8 cellular contexts compared by ENCODE assay signal in the genomic region with DNA sequence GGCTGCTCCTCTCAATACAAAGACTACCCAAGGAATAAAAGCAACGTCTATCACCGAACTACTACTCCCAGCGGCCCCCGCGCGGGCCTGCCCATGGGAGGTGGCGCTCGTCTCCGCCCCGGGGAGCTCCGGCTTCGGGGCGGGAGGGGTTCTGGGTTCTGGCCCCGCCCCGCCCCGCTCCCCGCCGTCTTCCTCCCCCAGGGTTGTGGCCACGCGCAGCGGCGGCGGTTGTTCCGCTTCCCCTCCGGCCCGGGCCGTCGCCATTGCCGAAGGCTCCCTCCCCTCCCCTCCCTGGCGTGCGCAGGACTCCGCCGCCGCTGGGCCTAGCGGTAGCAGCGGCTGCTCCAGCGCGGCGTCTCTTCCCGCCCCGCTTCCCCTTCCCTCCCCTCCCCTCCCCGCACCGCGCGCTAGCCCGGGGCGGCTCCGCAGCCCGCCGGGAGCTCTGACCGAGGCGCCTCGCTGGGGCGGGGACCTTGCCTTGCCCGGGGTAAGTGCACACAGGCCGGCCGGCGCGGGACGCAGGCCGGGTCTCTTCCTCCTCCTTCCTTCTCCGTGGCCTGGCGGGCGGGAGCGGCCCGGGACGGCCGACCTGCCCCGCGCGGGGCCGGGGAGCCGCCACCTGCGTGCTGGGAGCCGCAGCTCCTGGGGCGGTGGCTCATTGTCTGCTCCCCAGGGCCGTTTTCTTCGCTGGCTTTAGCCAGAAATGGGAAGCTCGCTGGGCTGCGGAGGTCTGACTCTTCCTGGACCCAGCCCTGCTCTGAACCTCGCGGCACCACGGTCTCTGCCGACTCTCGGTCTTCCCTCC. TPM values are rescaled to one million over a fixed set of nuclear protein-coding genes. Genes with fewer than 3 reads are reported as not detected.
DNase-seq lines count a peak whose midpoint lies in the region; ATAC-seq and TF ChIP-seq lines count a peak whose summit lies in the region.

Gene PAK2 (plus strand): TSS at position 187 of the 805 bp plus-strand sequence. CDS start 42,790 bp downstream, outside the sequence.

- H3K36me3 Mint-ChIP-seq in endodermal cell (ENCODE audit: low read depth): peaks cover 24% of the 10 kb centered on the region

- peaks cover 4% of the 10 kb centered on the region for H3K4me1 Mint-ChIP-seq in endodermal cell

- ATAC-seq in GM21515 (IDR thresholded peaks at IDR 0.05; ENCODE audit: unreplicated experiment) (peak; percentile 88), IMR-90 (ENCODE audit: low read depth) (peak; percentile 96)

- no peak for TF ChIP-seq CTCF in IMR-90 (conservative IDR thresholded peaks at IDR 0.05; ENCODE audit: low read depth, low read length)
- TF ChIP-seq CTCF in OCI-LY3 (IDR thresholded peaks at IDR 0.05; ENCODE audit: low read depth, low read length): no peak
- TF ChIP-seq CTCF in endodermal cell (conservative IDR thresholded peaks at IDR 0.05): peak; percentile 27

- peak within 1 kb of the TSS; percentile 96 for H3K4me2 ChIP-seq in IMR-90 (ENCODE audit: low read depth, low read length)
- peak within 1 kb of the TSS; percentile 87 for H3K4me2 ChIP-seq in OCI-LY3 (ENCODE audit: low read length)
- peak within 1 kb of the TSS; percentile 37 for H3K4me2 ChIP-seq in mesendoderm (ENCODE audit: low read length)

- H2BK20ac ChIP-seq in IMR-90 (ENCODE audit: low read depth, low read length): no peak within 1 kb of the TSS

- H4K8ac ChIP-seq in IMR-90 (ENCODE audit: low read depth in 2 of 2, low read length in 2 of 2) (peak within 1 kb of the TSS; percentile 69 to 76; a peak in 2 of 4 replicates), mesendoderm (ENCODE audit: low read depth, low read length) (peak within 1 kb of the TSS; percentile 96)

- H3K18ac ChIP-seq in IMR-90 (ENCODE audit: low read depth, low read length): peak within 1 kb of the TSS; percentile 94
- peak within 1 kb of the TSS; percentile 91 for H3K18ac ChIP-seq in mesendoderm (ENCODE audit: low read length)

- dilution Hi-C loops in IMR-90 (cut with HindIII; ENCODE audit: low sequenced_read_pairs, unreplicated experiment): no loop called here

- no peaks in the 10 kb centered on the region for H3K27me3 ChIP-seq in IMR-90 (ENCODE audit: control insufficient read depth, insufficient read depth, low read length)
- no peaks in the 10 kb centered on the region for H3K27me3 ChIP-seq in OCI-LY3 (ENCODE audit: low read depth, low read length)
- H3K27me3 ChIP-seq in endodermal cell (ENCODE audit: control insufficient read depth, insufficient read depth, low read length, poor library complexity, severe bottlenecking): no peaks in the 10 kb centered on the region
- no peaks in the 10 kb centered on the region for H3K27me3 ChIP-seq in mesendoderm (ENCODE audit: insufficient read depth, low read length, poor library complexity)

- H3K79me1 ChIP-seq in IMR-90 (ENCODE audit: low read depth in 1 of 2, low read length in 2 of 2) (peaks cover 0 to 20% of the 10 kb centered on the region in 2 experiments; a peak in 2 of 4 replicates), mesendoderm (ENCODE audit: low read length) (peaks cover 6% of the 10 kb centered on the region)

- H4K91ac ChIP-seq in IMR-90 (ENCODE audit: insufficient read depth, low read depth, low read length): peak within 1 kb of the TSS; percentile 72

- H3K9ac ChIP-seq in IMR-90 (ENCODE audit: low read depth, low read length) (peak within 1 kb of the TSS; percentile 97), OCI-LY3 (ENCODE audit: low read length) (peak within 1 kb of the TSS; percentile 95), endodermal cell (ENCODE audit: extremely low read depth, low read length, poor library complexity, severe bottlenecking) (peak within 1 kb of the TSS; percentile 94), mesendoderm (ENCODE audit: low read length) (peak within 1 kb of the TSS; percentile 99)

- H3K27ac ChIP-seq in IMR-90 (ENCODE audit: insufficient read depth, low read length): peak within 1 kb of the TSS; percentile 91
- peak within 1 kb of the TSS; percentile 86 for H3K27ac ChIP-seq in OCI-LY3 (ENCODE audit: low read length)
- H3K27ac ChIP-seq in endodermal cell (ENCODE audit: low read depth, low read length): peak within 1 kb of the TSS; percentile 95
- peak within 1 kb of the TSS; percentile 98 for H3K27ac ChIP-seq in mesendoderm (ENCODE audit: low read depth, low read length)

- peak within 1 kb of the TSS; percentile 11; the same call in 1 of the 2 replicates for H2AK5ac ChIP-seq in IMR-90 (ENCODE audit: low read depth, low read length)
- no peak within 1 kb of the TSS for H2AK5ac ChIP-seq in mesendoderm (ENCODE audit: low read length)

- peak within 1 kb of the TSS; percentile 99 for H3K27ac Mint-ChIP-seq in endodermal cell

- peak within 1 kb of the TSS; percentile 71 for H2BK120ac ChIP-seq in IMR-90 (ENCODE audit: low read depth, low read length)
- H2BK120ac ChIP-seq in mesendoderm (ENCODE audit: low read depth, low read length): no peak within 1 kb of the TSS

- TF ChIP-seq POLR2A in IMR-90 (IDR thresholded peaks at IDR 0.05; ENCODE audit: low read depth, low read length): peak; percentile 73

- peaks cover 11% of the 10 kb centered on the region for H3K9me3 Mint-ChIP-seq in endodermal cell

- no peaks in the 10 kb centered on the region for H3K36me3 ChIP-seq in IMR-90 (ENCODE audit: control insufficient read depth, insufficient read depth, low read length)
- peaks cover 12% of the 10 kb centered on the region for H3K36me3 ChIP-seq in OCI-LY3 (replicated peaks; ENCODE audit: low read depth, low read length)
- H3K36me3 ChIP-seq in endodermal cell (ENCODE audit: control insufficient read depth, insufficient read depth, low read length): peaks cover 10% of the 10 kb centered on the region
- H3K36me3 ChIP-seq in mesendoderm (ENCODE audit: control insufficient read depth, insufficient read depth, low read length): no peaks in the 10 kb centered on the region

- no TSS peak for BruUV-seq in IMR-90 (replicated peaks; lab: Mats Ljungman, UMichigan)

- CTCF ChIA-PET in IMR-90 (lab: Yijun Ruan, JAX): interaction anchor here (0.6 kb wide), 1 partner anchor 29 kb away, joined by 5 read pairs; no protein-coding TSS in a partner anchor

- H3K56ac ChIP-seq in IMR-90 (ENCODE audit: extremely low read depth, insufficient read depth, low read length): peak within 1 kb of the TSS; percentile 87
- H3K56ac ChIP-seq in mesendoderm (ENCODE audit: low read length): peak within 1 kb of the TSS; percentile 99

- H3K4ac ChIP-seq in IMR-90 (ENCODE audit: low read depth, low read length): peak within 1 kb of the TSS; percentile 86
- H3K4ac ChIP-seq in mesendoderm (ENCODE audit: low read depth, low read length): peak within 1 kb of the TSS; percentile 66

- H4K5ac ChIP-seq in IMR-90 (ENCODE audit: low read depth, low read length) (peak within 1 kb of the TSS; percentile 43), mesendoderm (ENCODE audit: low read length) (peak within 1 kb of the TSS; percentile 87)

- H2AK9ac ChIP-seq in IMR-90 (replicated peaks; ENCODE audit: low read depth, low read length, poor library complexity): peak within 1 kb of the TSS; percentile 94

- no peaks in the 10 kb centered on the region for H3K9me1 ChIP-seq in IMR-90 (ENCODE audit: insufficient read depth, low read length)

- peak within 1 kb of the TSS; percentile 83 for H2AFZ ChIP-seq in IMR-90 (replicated peaks; ENCODE audit: low read length, poor library complexity)
- H2AFZ ChIP-seq in OCI-LY3 (ENCODE audit: low read depth, low read length): no peak within 1 kb of the TSS

- DNase-seq in Caki2 (ENCODE audit: low read depth): peak; percentile 87
- DNase-seq in IMR-90: peak; percentile 79
- DNase-seq in activated CD8-positive, alpha-beta memory T cell treated with anti-CD3 and anti-CD28 coated beads, Interleukin-2, amount 50 U/mL, for 4 hours: peak; percentile 92
- peak; percentile 94 for DNase-seq in endodermal cell
- peak; percentile 94 for DNase-seq in mesendoderm
- DNase-seq in stimulated activated CD8-positive, alpha-beta memory T cell treated with anti-CD3 and anti-CD28 coated beads, Interleukin-12 subunit alpha, Interleukin-12 subunit beta, amount 100 ng/mL, for 4 hours (ENCODE audit: low read depth): peak; percentile 87

- H2BK15ac ChIP-seq in IMR-90 (ENCODE audit: low read depth, low read length) (no peak within 1 kb of the TSS), mesendoderm (replicated peaks; ENCODE audit: low read depth) (no peak within 1 kb of the TSS)

- H3K4me1 ChIP-seq in IMR-90 (ENCODE audit: control insufficient read depth, insufficient read depth, low read length) (peaks cover 1% of the 10 kb centered on the region; the same call in 1 of the 2 replicates), OCI-LY3 (ENCODE audit: low read length) (peaks cover 15% of the 10 kb centered on the region), endodermal cell (ENCODE audit: control insufficient read depth, insufficient read depth, low read length) (no peaks in the 10 kb centered on the region), mesendoderm (ENCODE audit: control insufficient read depth, low read depth, low read length) (peaks cover 7% of the 10 kb centered on the region)

- H3K4me3 Mint-ChIP-seq in endodermal cell: peak within 1 kb of the TSS; percentile 92

- H3K79me2 ChIP-seq in OCI-LY3 (ENCODE audit: low read length) (peaks cover 51% of the 10 kb centered on the region), mesendoderm (ENCODE audit: control insufficient read depth, insufficient read depth, low read length) (peaks cover 36% of the 10 kb centered on the region)

- H3K27me3 Mint-ChIP-seq in endodermal cell (ENCODE audit: insufficient read depth): no peaks in the 10 kb centered on the region

- peak within 1 kb of the TSS; percentile 78 for H2BK5ac ChIP-seq in IMR-90 (ENCODE audit: low read depth, low read length, poor library complexity, severe bottlenecking)
- no peak within 1 kb of the TSS for H2BK5ac ChIP-seq in mesendoderm (ENCODE audit: low read length)

- peak within 1 kb of the TSS; percentile 86 for H3K4me3 ChIP-seq in IMR-90 (ENCODE audit: insufficient read depth, low read depth, low read length)
- H3K4me3 ChIP-seq in OCI-LY3 (ENCODE audit: low read length): peak within 1 kb of the TSS; percentile 96
- peak within 1 kb of the TSS; percentile 98 for H3K4me3 ChIP-seq in endodermal cell (ENCODE audit: low read length)
- H3K4me3 ChIP-seq in mesendoderm (ENCODE audit: low read length): peak within 1 kb of the TSS; percentile 100

- intact Hi-C loops in IMR-90 (cut with micrococcal nuclease): loop anchor here (5.0 kb wide), 3 partner anchors 37 to 202 kb away; partner anchors contain the start of gene NCBP2

- in situ Hi-C loops in Caki2 (cut with HindIII; ENCODE audit: low pct_unique_long_range_greater_than_20kb, low sequenced_read_pairs): no loop called here
- in situ Hi-C loops in IMR-90 (cut with MboI; ENCODE audit: low sequenced_read_pairs): no loop called here

- no peak for TF ChIP-seq RAD21 in IMR-90 (IDR thresholded peaks at IDR 0.05; ENCODE audit: low read length)

- peak within 1 kb of the TSS; percentile 95 for H3K14ac ChIP-seq in IMR-90 (replicated peaks; ENCODE audit: low read depth, low read length)

- POLR2A ChIA-PET in IMR-90 (lab: Charles Lee; ENCODE audit: unreplicated experiment): no interaction called here

- H3K23ac ChIP-seq in IMR-90 (ENCODE audit: low read depth, low read length) (peak within 1 kb of the TSS; percentile 97), mesendoderm (ENCODE audit: low read length) (peak within 1 kb of the TSS; percentile 45)

- peaks cover 33% of the 10 kb centered on the region for H4K20me1 ChIP-seq in IMR-90 (ENCODE audit: insufficient read depth, low read length)
- peaks cover 39% of the 10 kb centered on the region for H4K20me1 ChIP-seq in OCI-LY3 (ENCODE audit: insufficient read depth, low read length)

- H3K9me3 ChIP-seq in IMR-90 (ENCODE audit: control insufficient read depth, insufficient read depth, low read length) (no peaks in the 10 kb centered on the region), OCI-LY3 (ENCODE audit: insufficient read depth, low read length) (no peaks in the 10 kb centered on the region), endodermal cell (ENCODE audit: control insufficient read depth, low read length) (peaks cover 6% of the 10 kb centered on the region)

- WGBS in IMR-90 (ENCODE audit: extremely low coverage in 2 of 2, insufficient read length in 1 of 2), 2 experiments: 0% methylated on average over 13 of the region's 85 CpGs; no CpG with 5 or more reads in 1 of the 2 experiments
- 0 to 1% methylated on average over 21 to 85 of the region's 85 CpGs for WGBS in endodermal cell (ENCODE audit: insufficient coverage in 1 of 2, insufficient read length in 1 of 2), 2 experiments
- no CpG with 5 or more reads among the region's 85 CpGs for WGBS in mesendoderm (ENCODE audit: extremely low coverage, insufficient coverage, low lambda C conversion rate)

RNA-seq across cellular contexts. Expression of gene PAK2, which starts in this region (rescaled TPM):
- total RNA-seq in Caki2 (2014; rRNA removed; shearing (Covaris generic); ENCODE audit: low replicate concordance): 24.1 and 25.0 TPM in 2 replicates
- total RNA-seq in IMR-90 (2012; rRNA removed) (33.9 and 36.0 TPM in 2 replicates), endodermal cell (10 to 100 TPM; 58.7 to 76.6 TPM)
- polyA plus RNA-seq in IMR-90 (2012; rRNA removed): 28.6 and 31.8 TPM in 2 replicates
- 7.9 and 19.7 TPM in 2 replicates for polyA plus RNA-seq in IMR-90 (2012; cell fraction: cytosol; rRNA removed)
- polyA plus RNA-seq in IMR-90 (2012; cell fraction: nucleus; rRNA removed; ENCODE audit: low replicate concordance): 2.4 and 14.3 TPM in 2 replicates
- polyA plus RNA-seq in endodermal cell (2013, experiment 1 of 2): 68.8 TPM
- polyA plus RNA-seq in endodermal cell (2013, experiment 2 of 2): 63.1 TPM
- polyA plus RNA-seq in mesendoderm (2013, experiment 1 of 2): 31.8 TPM
- polyA plus RNA-seq in mesendoderm (2013, experiment 2 of 2): 30.1 TPM

Comparison
In these comparisons a context has a peak if more than half of its experiments do, and no peak if none do; other contexts are left out.
1. Peak in every context shown above with its lines: DNase-seq, ATAC-seq, H3K4me3 ChIP-seq and H3K27ac ChIP-seq.
2. H3K4me2 ChIP-seq: peak in every context shown above with its lines; median percentile 96 in IMR-90; 87 in OCI-LY3; 37 in mesendoderm.